Comparison of ENCODE assay signal across 14 cellular contexts in genomic region chr5:83735058-83735457, GRCh38. TPM values are rescaled to one million over a fixed set of nuclear protein-coding genes. Genes with fewer than 3 reads are reported as not detected.
"Had no signal": no experiment of that assay in that cellular context is flagged by ENCODE, and none has a peak within 500 bp of the region (broad histone marks: within the 10 kb centered on the region; RNA-seq: fewer than 3 reads in every experiment).

No MANE protein-coding gene starts in this region.

RNA-seq across cellular contexts. Expression of gene HAPLN1, which starts 14.4 kb away (rescaled TPM):
- total RNA-seq: activated naive CD4-positive, alpha-beta T cell treated with anti-CD3 and anti-CD28 coated beads for 36 hours; activated naive CD4-positive, alpha-beta T cell treated with anti-CD3 and anti-CD28 coated beads, Interleukin-2, amount 50 U/mL, for 72 hours; activated naive CD8-positive, alpha-beta T cell treated with anti-CD3 and anti-CD28 coated beads for 36 hours; activated naive CD8-positive, alpha-beta T cell treated with anti-CD3 and anti-CD28 coated beads, Interleukin-2, amount 10 ng/mL, durations not matched to agents 7 days and 5 days; activated T-cell treated with anti-CD3 and anti-CD28 coated beads, Interleukin-2, amount 50 U/mL, for 4 hours; activated T-cell treated with anti-CD3 and anti-CD28 coated beads, Interleukin-2, amount 50 U/mL, for 72 hours; activated T-helper 1 cell treated with anti-CD3 and anti-CD28 coated beads, Interleukin-12 subunit alpha, Interleukin-12 subunit beta, Interleukin-2, Interleukin-4 antibody, amounts not matched to agents 30 ng/mL and 10 ng/mL and 1 ng/mL, durations not matched to agents 14 hours and 24 hours and 36 hours; activated T-helper 17 cell treated with anti-CD3 and anti-CD28 coated beads, Interleukin-2, amount 50 U/mL, for 72 hours; activated T-helper 2 cell treated with anti-CD3 and anti-CD28 coated beads, Interferon-gamma antibody, Interleukin-2, Interleukin-4, amounts not matched to agents 10 μg/mL and 5 μg/mL and 100 μg/mL, durations not matched to agents 14 hours and 24 hours and 36 hours; adrenal gland; body of pancreas; breast epithelium; bronchial epithelial cell had no signal
- polyA plus RNA-seq: adipose tissue, adrenal gland had no signal
